In genomic region chr1:40844887-40845878, GRCh38 we compare ENCODE assay signal across 16 cellular contexts. TPM values are rescaled to one million over a fixed set of nuclear protein-coding genes. Genes with fewer than 3 reads are reported as not detected.
DNase-seq lines count a peak whose midpoint lies in the region; ATAC-seq and TF ChIP-seq lines count a peak whose summit lies in the region.
"Had no signal": no experiment of that assay in that cellular context is flagged by ENCODE, and none has a peak within 500 bp of the region (broad histone marks: within the 10 kb centered on the region; RNA-seq: fewer than 3 reads in every experiment).

No MANE protein-coding gene starts in this region.

- H3K4me1 Mint-ChIP-seq in activated T-cell treated with anti-CD3 and anti-CD28 coated beads, Interleukin-2, amount 50 U/mL, for 72 hours (ENCODE audit: low read depth), result peaks cover 34% of the 10 kb centered on the region
- H3K4me1 Mint-ChIP-seq in activated naive CD8-positive, alpha-beta T cell treated with anti-CD3 and anti-CD28 coated beads, Interleukin-2, amount 50 U/mL, for 24 hours, result peaks cover 25% of the 10 kb centered on the region
- peaks cover 10% of the 10 kb centered on the region for H3K4me1 Mint-ChIP-seq in stimulated activated effector memory CD8-positive, alpha-beta T cell treated with anti-CD3 and anti-CD28 coated beads, Interleukin-12 subunit alpha, Interleukin-12 subunit beta, amount 100 ng/mL, for 72 hours

- H3K27me3 Mint-ChIP-seq in activated T-cell treated with anti-CD3 and anti-CD28 coated beads, Interleukin-2, amount 50 U/mL, for 72 hours (ENCODE audit: low read depth), result no peaks in the 10 kb centered on the region
- H3K27me3 Mint-ChIP-seq in activated naive CD8-positive, alpha-beta T cell treated with anti-CD3 and anti-CD28 coated beads, Interleukin-2, amount 50 U/mL, for 24 hours, result no peaks in the 10 kb centered on the region

- H3K27me3 ChIP-seq in Loucy (ENCODE audit: insufficient read depth, low read length, poor library complexity, severe bottlenecking), result no peaks in the 10 kb centered on the region
- H3K27me3 ChIP-seq: gastroesophageal sphincter, upper lobe of left lung had no signal

- intact Hi-C loops in posterior vena cava (cut with DNase I), result loop anchor here (2.0 to 10.0 kb wide), 4 partner anchors 72 to 240 kb away; no protein-coding TSS in a partner anchor

- H3K4me3 Mint-ChIP-seq in activated T-cell treated with anti-CD3 and anti-CD28 coated beads, Interleukin-2, amount 50 U/mL, for 72 hours, result peak overlapping the region; percentile 38 to 53
- no peak overlapping the region for H3K4me3 Mint-ChIP-seq in activated naive CD8-positive, alpha-beta T cell treated with anti-CD3 and anti-CD28 coated beads, Interleukin-2, amount 50 U/mL, for 24 hours
- H3K4me3 Mint-ChIP-seq in stimulated activated effector memory CD8-positive, alpha-beta T cell treated with anti-CD3 and anti-CD28 coated beads, Interleukin-12 subunit alpha, Interleukin-12 subunit beta, amount 100 ng/mL, for 72 hours, result no peak overlapping the region

- H3K4me3 ChIP-seq in Loucy (ENCODE audit: low read length, poor library complexity, severe bottlenecking), result no peak overlapping the region
- H3K4me3 ChIP-seq: gastroesophageal sphincter, lung, upper lobe of left lung had no signal

- peaks cover 13% of the 10 kb centered on the region for H3K4me1 ChIP-seq in Loucy (ENCODE audit: insufficient read depth, low read length, poor library complexity, severe bottlenecking)

- DNase-seq in activated T-cell treated with anti-CD3 and anti-CD28 coated beads, Interleukin-2, amount 50 U/mL, for 72 hours, result no peak
- no peak for DNase-seq in activated T-cell treated with anti-CD3 and anti-CD28 coated beads, Interleukin-2, amount 50 U/mL, for 1 hour
- no peak for DNase-seq in activated naive CD8-positive, alpha-beta T cell treated with anti-CD3 and anti-CD28 coated beads, Interleukin-2, amount 50 U/mL, for 24 hours
- no peak for DNase-seq in stimulated activated effector memory CD8-positive, alpha-beta T cell treated with anti-CD3 and anti-CD28 coated beads, Interleukin-12 subunit alpha, Interleukin-12 subunit beta, amount 100 ng/mL, for 72 hours (ENCODE audit: low spot score in 2 of 2)
- DNase-seq in posterior vena cava (ENCODE audit: low spot score), result no peak
- no peak for DNase-seq in NCI-H1930 (lab: John Stamatoyannopoulos, UW)
- DNase-seq: NCI-H1417 treated with DMSO at 0.1 percent for 48 hours; PC-3; right cardiac atrium; stimulated activated CD4-positive, alpha-beta T cell treated with anti-CD3 and anti-CD28 coated beads, Interleukin-2, amount 100 ng/mL, for 24 hours; upper lobe of left lung had no signal

- H3K36me3 ChIP-seq in Loucy (ENCODE audit: insufficient read depth, low read length), result no peaks in the 10 kb centered on the region
- H3K36me3 ChIP-seq: upper lobe of left lung had no signal

- H3K36me3 Mint-ChIP-seq in activated T-cell treated with anti-CD3 and anti-CD28 coated beads, Interleukin-2, amount 50 U/mL, for 72 hours (ENCODE audit: insufficient read depth in 2 of 2), result peaks cover 0 to 2% of the 10 kb centered on the region in 2 donors
- no peaks in the 10 kb centered on the region for H3K36me3 Mint-ChIP-seq in activated naive CD8-positive, alpha-beta T cell treated with anti-CD3 and anti-CD28 coated beads, Interleukin-2, amount 50 U/mL, for 24 hours (ENCODE audit: low read depth)
- no peaks in the 10 kb centered on the region for H3K36me3 Mint-ChIP-seq in stimulated activated effector memory CD8-positive, alpha-beta T cell treated with anti-CD3 and anti-CD28 coated beads, Interleukin-12 subunit alpha, Interleukin-12 subunit beta, amount 100 ng/mL, for 72 hours

- no peak for TF ChIP-seq CTCF in Loucy (conservative IDR thresholded peaks at IDR 0.05; ENCODE audit: low read length)

- peaks cover 0 to 4% of the 10 kb centered on the region in 2 donors for H3K9me3 Mint-ChIP-seq in activated T-cell treated with anti-CD3 and anti-CD28 coated beads, Interleukin-2, amount 50 U/mL, for 72 hours
- H3K9me3 Mint-ChIP-seq in activated naive CD8-positive, alpha-beta T cell treated with anti-CD3 and anti-CD28 coated beads, Interleukin-2, amount 50 U/mL, for 24 hours, result no peaks in the 10 kb centered on the region
- peaks cover 4% of the 10 kb centered on the region for H3K9me3 Mint-ChIP-seq in stimulated activated effector memory CD8-positive, alpha-beta T cell treated with anti-CD3 and anti-CD28 coated beads, Interleukin-12 subunit alpha, Interleukin-12 subunit beta, amount 100 ng/mL, for 72 hours

- H3K9me3 ChIP-seq in Loucy (ENCODE audit: insufficient read depth, low read depth, low read length), result no peaks in the 10 kb centered on the region
- H3K9me3 ChIP-seq: gastroesophageal sphincter, upper lobe of left lung had no signal

- peak overlapping the region; percentile 67; the same call in 1 of the 2 replicates for H2AFZ ChIP-seq in Loucy (ENCODE audit: low read length)

- ATAC-seq in activated T-cell treated with anti-CD3 and anti-CD28 coated beads, Interleukin-2, amount 50 U/mL, for 72 hours (replicated peaks in 1 of 2), result peak; percentile 40 to 51
- ATAC-seq in activated naive CD8-positive, alpha-beta T cell treated with anti-CD3 and anti-CD28 coated beads, Interleukin-2, amount 50 U/mL, for 24 hours, result peak; percentile 69
- ATAC-seq in stimulated activated effector memory CD8-positive, alpha-beta T cell treated with anti-CD3 and anti-CD28 coated beads, Interleukin-12 subunit alpha, Interleukin-12 subunit beta, amount 100 ng/mL, for 72 hours, result peak; percentile 27
- ATAC-seq in GM18519 (IDR thresholded peaks at IDR 0.05; ENCODE audit: low FRiP score, unreplicated experiment), result no peak
- ATAC-seq: gastroesophageal sphincter, PC-3, right cardiac atrium, SK-N-SH treated with all-trans-retinoic acid at 6 μM for 48 hours had no signal

- H3K4me2 ChIP-seq in Loucy (ENCODE audit: low read depth, low read length, poor library complexity, severe bottlenecking), result no peak overlapping the region

- no peaks in the 10 kb centered on the region for H3K9me2 ChIP-seq in Loucy (replicated peaks; ENCODE audit: low read depth, low read length)

- H3K79me2 ChIP-seq in Loucy (ENCODE audit: insufficient read depth, low read length), result no peaks in the 10 kb centered on the region

- no peaks in the 10 kb centered on the region for H4K20me1 ChIP-seq in Loucy (ENCODE audit: insufficient read depth, low read length, poor library complexity, severe bottlenecking)

- H3K27ac Mint-ChIP-seq in activated T-cell treated with anti-CD3 and anti-CD28 coated beads, Interleukin-2, amount 50 U/mL, for 72 hours, result peak overlapping the region; percentile 59
- no peak overlapping the region for H3K27ac Mint-ChIP-seq in activated naive CD8-positive, alpha-beta T cell treated with anti-CD3 and anti-CD28 coated beads, Interleukin-2, amount 50 U/mL, for 24 hours
- H3K27ac Mint-ChIP-seq in stimulated activated effector memory CD8-positive, alpha-beta T cell treated with anti-CD3 and anti-CD28 coated beads, Interleukin-12 subunit alpha, Interleukin-12 subunit beta, amount 100 ng/mL, for 72 hours, result peak overlapping the region; percentile 68

- H3F3A ChIP-seq in Loucy (ENCODE audit: low read depth), result no peaks in the 10 kb centered on the region

- no peak overlapping the region for H3K9ac ChIP-seq in Loucy (ENCODE audit: low read depth, low read length, poor library complexity, severe bottlenecking)

RNA-seq across cellular contexts. Expression of gene CITED4, which starts 17.0 kb away (rescaled TPM):
- total RNA-seq in activated T-cell treated with anti-CD3 and anti-CD28 coated beads, Interleukin-2, amount 50 U/mL, for 72 hours, result 1 to 10 TPM; 1.9 to 2.1 TPM
- total RNA-seq in posterior vena cava, result 1 to 10 TPM; 8.3 to 9.5 TPM

Comparison
In these comparisons a context has a peak if more than half of its experiments do, and no peak if none do; other contexts are left out.
1. H3K4me3 Mint-ChIP-seq: peak in activated T-cell treated with anti-CD3 and anti-CD28 coated beads, Interleukin-2, amount 50 U/mL, for 72 hours (2 of 2); none in activated naive CD8-positive, alpha-beta T cell treated with anti-CD3 and anti-CD28 coated beads, Interleukin-2, amount 50 U/mL, for 24 hours (single experiment) and stimulated activated effector memory CD8-positive, alpha-beta T cell treated with anti-CD3 and anti-CD28 coated beads, Interleukin-12 subunit alpha, Interleukin-12 subunit beta, amount 100 ng/mL, for 72 hours (single experiment).